ENCODE assay signal across 21 cellular contexts in genomic region chr3:69388241-69388640, GRCh38.
"Had no signal": no experiment of that assay in that cellular context is flagged by ENCODE, and none has a peak within 500 bp of the region (broad histone marks: within the 10 kb centered on the region; RNA-seq: fewer than 3 reads in every experiment).

No MANE protein-coding gene starts in this region.

- H3K4me1 ChIP-seq: uterus had no signal

- H3K27ac ChIP-seq: left lung, ovary, psoas muscle, sigmoid colon, skin epidermis, thoracic aorta, upper lobe of left lung, uterus had no signal

- H3K27me3 ChIP-seq: ovary, tibial nerve, upper lobe of left lung, uterus had no signal

- H3K9me3 ChIP-seq: left lung, ovary, psoas muscle, sigmoid colon, spleen, thoracic aorta, tibial nerve, upper lobe of left lung, uterus had no signal

- ATAC-seq: left lung; naive thymus-derived CD8-positive, alpha-beta T cell; psoas muscle; right cardiac atrium; stimulated activated memory B cell treated with anti-CD40 and anti-IgM and Interleukin-4, amounts not matched to agents 10 μg/mL and 1 μg/mL and 100 μg/mL, for 72 hours; stimulated activated naive CD8-positive, alpha-beta T cell treated with anti-CD3 and anti-CD28 coated beads, Interleukin-15, Interleukin-2, amounts not matched to agents 100 U/mL and 50 U/mL, for 24 hours had no signal

- H3K36me3 Mint-ChIP-seq: naive thymus-derived CD8-positive, alpha-beta T cell; stimulated activated memory B cell treated with anti-CD40 and anti-IgM and Interleukin-4, amounts not matched to agents 10 μg/mL and 1 μg/mL and 100 μg/mL, for 72 hours had no signal

- H3K4me3 ChIP-seq: left lung, ovary, psoas muscle, sigmoid colon, skin epidermis, spleen, thoracic aorta, tibial nerve, upper lobe of left lung, uterus had no signal

- H3K36me3 ChIP-seq: left lung, ovary, sigmoid colon, spleen, thoracic aorta, tibial nerve, upper lobe of left lung, uterus had no signal

- H3K4me3 Mint-ChIP-seq: naive thymus-derived CD8-positive, alpha-beta T cell; nephron progenitor cell; stimulated activated memory B cell treated with anti-CD40 and anti-IgM and Interleukin-4, amounts not matched to agents 10 μg/mL and 1 μg/mL and 100 μg/mL, for 72 hours had no signal

- DNase-seq: cortex of kidney; effector CD4-positive, alpha-beta T cell; kidney; left lung; naive thymus-derived CD8-positive, alpha-beta T cell; nephron progenitor cell; occipital lobe; ovary; posterior cingulate gyrus; psoas muscle; right cardiac atrium; sigmoid colon; spleen; stimulated activated CD4-positive, alpha-beta T cell treated with anti-CD3 and anti-CD28 coated beads, Interleukin-4, amount 100 ng/mL, for 4 hours; stimulated activated naive CD8-positive, alpha-beta T cell treated with anti-CD3 and anti-CD28 coated beads, Interleukin-15, Interleukin-2, amounts not matched to agents 100 U/mL and 50 U/mL, for 24 hours; upper lobe of left lung; uterus had no signal

- H3K27ac Mint-ChIP-seq: nephron progenitor cell; stimulated activated memory B cell treated with anti-CD40 and anti-IgM and Interleukin-4, amounts not matched to agents 10 μg/mL and 1 μg/mL and 100 μg/mL, for 72 hours had no signal
